ENCODE assay signal across 16 cellular contexts in the genomic region with DNA sequence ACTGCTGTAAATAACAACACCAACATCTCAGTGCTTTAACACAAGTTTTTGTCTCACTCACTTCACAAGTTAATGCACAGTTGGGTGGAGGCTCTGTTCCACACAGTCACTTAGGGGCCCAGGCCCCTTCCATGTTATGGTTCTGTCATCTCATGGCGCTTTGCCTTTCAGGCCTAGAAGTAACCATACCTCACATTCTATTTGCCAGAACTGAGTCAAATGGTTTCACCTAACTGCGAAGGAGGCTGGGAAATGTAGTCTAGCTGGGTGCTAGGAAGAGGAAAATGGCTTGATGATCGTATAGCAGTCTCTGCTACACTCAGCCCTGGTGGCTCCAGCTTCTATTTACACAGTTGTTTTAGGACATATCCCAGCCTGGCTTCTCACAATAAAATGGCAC. TPM values are rescaled to one million over a fixed set of nuclear protein-coding genes. Genes with fewer than 3 reads are reported as not detected.
DNase-seq lines count a peak whose midpoint lies in the region; ATAC-seq and TF ChIP-seq lines count a peak whose summit lies in the region.
"Had no signal": no experiment of that assay in that cellular context is flagged by ENCODE, and none has a peak within 500 bp of the region (broad histone marks: within the 10 kb centered on the region; RNA-seq: fewer than 3 reads in every experiment).

No MANE protein-coding gene starts in this region.

- CTCF ChIA-PET in activated CD8-positive, alpha-beta T cell treated with anti-CD3 and anti-CD28 coated beads for 36 hours (lab: Charles Lee): interaction anchor here (2.9 to 5.0 kb wide), 3 partner anchors 10 to 187 kb away, joined by 10 to 61 read pairs (median 31); no protein-coding TSS in a partner anchor
- CTCF ChIA-PET in activated CD4-positive, alpha-beta memory T cell treated with anti-CD3 and anti-CD28 coated beads for 36 hours (lab: Charles Lee): interaction anchor here (1.3 to 5.1 kb wide), 3 partner anchors 24 to 188 kb away, joined by 3 to 62 read pairs (median 40); no protein-coding TSS in a partner anchor

- DNase-seq in DMS153 (lab: John Stamatoyannopoulos, UW) (peak; percentile 15), GM12865 (ENCODE audit: low read depth) (peak; percentile 12), left colon (no peak), AG20443 (ENCODE audit: low spot score) (no peak)
- DNase-seq in activated CD8-positive, alpha-beta T cell treated with anti-CD3 and anti-CD28 coated beads for 36 hours: no peak
- DNase-seq in activated CD4-positive, alpha-beta memory T cell treated with anti-CD3 and anti-CD28 coated beads for 36 hours: no peak
- DNase-seq: activated CD4-positive, CD25-positive, alpha-beta regulatory T cell; activated naive CD4-positive, alpha-beta T cell; effector memory CD4-positive, alpha-beta T cell; NCI-H1694; nucleus accumbens; stimulated activated CD4-positive, alpha-beta T cell treated with anti-CD3 and anti-CD28 coated beads, Interleukin-15, amount 100 ng/mL, for 24 hours; transverse colon had no signal

- H3K9me3 Mint-ChIP-seq in activated CD8-positive, alpha-beta T cell treated with anti-CD3 and anti-CD28 coated beads for 36 hours: no peaks in the 10 kb centered on the region
- no peaks in the 10 kb centered on the region for H3K9me3 Mint-ChIP-seq in activated CD4-positive, alpha-beta memory T cell treated with anti-CD3 and anti-CD28 coated beads for 36 hours
- H3K9me3 Mint-ChIP-seq: central memory CD8-positive, alpha-beta T cell; T-helper 2 cell treated with Interferon-gamma antibody and Interleukin-4, amounts not matched to agents 5 μg/mL and 100 μg/mL, for 36 hours had no signal

- ATAC-seq in activated CD8-positive, alpha-beta T cell treated with anti-CD3 and anti-CD28 coated beads for 36 hours: peak; percentile 65
- ATAC-seq in left colon (peak; percentile 47), GM21381 (IDR thresholded peaks at IDR 0.05; ENCODE audit: unreplicated experiment) (no peak)

- no peak overlapping the region for H3K4me3 Mint-ChIP-seq in activated CD8-positive, alpha-beta T cell treated with anti-CD3 and anti-CD28 coated beads for 36 hours
- H3K4me3 Mint-ChIP-seq in activated CD4-positive, alpha-beta memory T cell treated with anti-CD3 and anti-CD28 coated beads for 36 hours: no peak overlapping the region
- H3K4me3 Mint-ChIP-seq: central memory CD8-positive, alpha-beta T cell; T-helper 2 cell treated with Interferon-gamma antibody and Interleukin-4, amounts not matched to agents 5 μg/mL and 100 μg/mL, for 36 hours had no signal

- H3K27ac Mint-ChIP-seq in activated CD8-positive, alpha-beta T cell treated with anti-CD3 and anti-CD28 coated beads for 36 hours: no peak overlapping the region
- no peak overlapping the region for H3K27ac Mint-ChIP-seq in activated CD4-positive, alpha-beta memory T cell treated with anti-CD3 and anti-CD28 coated beads for 36 hours
- H3K27ac Mint-ChIP-seq: T-helper 2 cell treated with Interferon-gamma antibody and Interleukin-4, amounts not matched to agents 5 μg/mL and 100 μg/mL, for 36 hours had no signal

- peaks cover 1% of the 10 kb centered on the region for H3K4me1 Mint-ChIP-seq in activated CD8-positive, alpha-beta T cell treated with anti-CD3 and anti-CD28 coated beads for 36 hours (ENCODE audit: low read depth)
- peaks cover 2% of the 10 kb centered on the region for H3K4me1 Mint-ChIP-seq in activated CD4-positive, alpha-beta memory T cell treated with anti-CD3 and anti-CD28 coated beads for 36 hours (ENCODE audit: low read depth)

- intact Hi-C loops in activated CD8-positive, alpha-beta T cell treated with anti-CD3 and anti-CD28 coated beads for 36 hours (cut with micrococcal nuclease): loop anchor here (5.0 kb wide), 1 partner anchor 194 kb away; no protein-coding TSS in a partner anchor
- intact Hi-C loops in left colon (cut with DNase I, micrococcal nuclease): loop anchor here in 1 of 2 donors (5.0 kb wide), 1 partner anchor 94 kb away; no protein-coding TSS in a partner anchor
- intact Hi-C loops in activated CD4-positive, alpha-beta memory T cell treated with anti-CD3 and anti-CD28 coated beads for 36 hours (cut with micrococcal nuclease): loop anchor here (2.0 kb wide), 1 partner anchor 93 kb away; no protein-coding TSS in a partner anchor

- POLR2A ChIA-PET in activated CD8-positive, alpha-beta T cell treated with anti-CD3 and anti-CD28 coated beads for 36 hours (lab: Charles Lee): interaction anchor here (0.8 kb wide), 1 partner anchor 94 kb away, joined by 3 read pairs; no protein-coding TSS in a partner anchor
- POLR2A ChIA-PET in activated CD4-positive, alpha-beta memory T cell treated with anti-CD3 and anti-CD28 coated beads for 36 hours (lab: Charles Lee): no interaction called here

- H3K4me3 ChIP-seq in GM12865 (ENCODE audit: low read depth, low read length): no peak overlapping the region
- H3K4me3 ChIP-seq: transverse colon had no signal

- H3K36me3 Mint-ChIP-seq in activated CD8-positive, alpha-beta T cell treated with anti-CD3 and anti-CD28 coated beads for 36 hours (ENCODE audit: low read depth): no peaks in the 10 kb centered on the region
- H3K36me3 Mint-ChIP-seq in activated CD4-positive, alpha-beta memory T cell treated with anti-CD3 and anti-CD28 coated beads for 36 hours: no peaks in the 10 kb centered on the region

- no peak for TF ChIP-seq CTCF in GM12865 (IDR thresholded peaks at IDR 0.05; ENCODE audit: insufficient read depth, low read depth, low read length, missing control alignments)
- no peak for TF ChIP-seq CTCF in activated CD8-positive, alpha-beta T cell treated with anti-CD3 and anti-CD28 coated beads for 36 hours (IDR thresholded peaks at IDR 0.05)

- H3K27me3 Mint-ChIP-seq in activated CD8-positive, alpha-beta T cell treated with anti-CD3 and anti-CD28 coated beads for 36 hours: peaks cover 1% of the 10 kb centered on the region
- no peaks in the 10 kb centered on the region for H3K27me3 Mint-ChIP-seq in activated CD4-positive, alpha-beta memory T cell treated with anti-CD3 and anti-CD28 coated beads for 36 hours
- H3K27me3 Mint-ChIP-seq: central memory CD8-positive, alpha-beta T cell had no signal

RNA-seq across cellular contexts. Expression of gene MVB12B, which starts 23.1 kb away (rescaled TPM):
- 1 to 10 TPM; 6.4 to 6.6 TPM for total RNA-seq in activated CD8-positive, alpha-beta T cell treated with anti-CD3 and anti-CD28 coated beads for 36 hours
- 10 to 100 TPM; 16.1 to 17.2 TPM for total RNA-seq in left colon
- total RNA-seq in activated CD4-positive, alpha-beta memory T cell treated with anti-CD3 and anti-CD28 coated beads for 36 hours: 1 to 10 TPM; 1.1 to 1.4 TPM

Comparison
In these comparisons a context has a peak if more than half of its experiments do, and no peak if none do; other contexts are left out.
1. DNase-seq: peak in DMS153 (single experiment) and GM12865 (single experiment); none in activated CD8-positive, alpha-beta T cell treated with anti-CD3 and anti-CD28 coated beads for 36 hours (single experiment), left colon (0 of 2), AG20443 (single experiment) and activated CD4-positive, alpha-beta memory T cell treated with anti-CD3 and anti-CD28 coated beads for 36 hours (single experiment).